Comparison of ENCODE assay signal across 21 cellular contexts in genomic region chr6:131982740-131983259, GRCh38. TPM values are rescaled to one million over a fixed set of nuclear protein-coding genes. Genes with fewer than 3 reads are reported as not detected.
DNase-seq lines count a peak whose midpoint lies in the region; ATAC-seq, FAIRE-seq and TF ChIP-seq lines count a peak whose summit lies in the region.
"Had no signal": no experiment of that assay in that cellular context is flagged by ENCODE, and none has a peak within 500 bp of the region (broad histone marks: within the 10 kb centered on the region; RNA-seq: fewer than 3 reads in every experiment).

No MANE protein-coding gene starts in this region.

- no peak overlapping the region for H2AFZ ChIP-seq in HepG2 (ENCODE audit: low read length)

- no peak for TF ChIP-seq CTCF in AG09319 (IDR thresholded peaks at IDR 0.05; ENCODE audit: low read depth, low read length)
- no peak for TF ChIP-seq CTCF in bronchial epithelial cell (IDR thresholded peaks at IDR 0.05; ENCODE audit: insufficient read depth, low read length, severe bottlenecking)
- TF ChIP-seq CTCF in HepG2 (CRISPR knock-in tag; IDR thresholded peaks at IDR 0.05): no peak

- TF ChIP-seq RAD21 in HepG2 (CRISPR knock-in tag; IDR thresholded peaks at IDR 0.05): no peak

- POLR2A ChIA-PET in HepG2 (lab: Yijun Ruan, JAX): interaction anchor here (3.3 to 13.1 kb wide), 4 partner anchors 24 to 45 kb away, joined by 19 to 400 read pairs (median 40); partner anchors contain the start of gene CCN2

- no peak overlapping the region for H3K27ac Mint-ChIP-seq in stimulated activated effector memory CD8-positive, alpha-beta T cell treated with anti-CD3 and anti-CD28 coated beads, Interleukin-12 subunit alpha, Interleukin-12 subunit beta, amount 100 ng/mL, for 72 hours
- H3K27ac Mint-ChIP-seq: activated naive CD4-positive, alpha-beta T cell treated with anti-CD3 and anti-CD28 coated beads, Interleukin-2, amount 50 U/mL, for 24 hours had no signal

- peaks cover 70% of the 10 kb centered on the region for H3K4me1 ChIP-seq in HepG2 (ENCODE audit: insufficient read depth, low read length)
- H3K4me1 ChIP-seq: SJCRH30, vagina had no signal

- no peak overlapping the region for H3K4me2 ChIP-seq in HepG2 (ENCODE audit: low read depth, low read length)

- no peak for FAIRE-seq in bronchial epithelial cell (lab: Jason Lieb, UNC)
- FAIRE-seq in HepG2 (lab: Jason Lieb, UNC): no peak
- FAIRE-seq: frontal cortex, GM18507 had no signal

- no peaks in the 10 kb centered on the region for H3K9me3 Mint-ChIP-seq in stimulated activated effector memory CD8-positive, alpha-beta T cell treated with anti-CD3 and anti-CD28 coated beads, Interleukin-12 subunit alpha, Interleukin-12 subunit beta, amount 100 ng/mL, for 72 hours
- H3K9me3 Mint-ChIP-seq: activated naive CD4-positive, alpha-beta T cell treated with anti-CD3 and anti-CD28 coated beads, Interleukin-2, amount 50 U/mL, for 24 hours had no signal

- TF ChIP-seq EP300 in HepG2 (IDR thresholded peaks at IDR 0.05; ENCODE audit: low read depth in 2 of 2, low read length in 2 of 2) (no peak), HepG2 (CRISPR knock-in tag; IDR thresholded peaks at IDR 0.05; ENCODE audit: borderline replicate concordance) (no peak)

- no peaks in the 10 kb centered on the region for H3K79me2 ChIP-seq in HepG2 (ENCODE audit: insufficient read depth, low read length)

- H3K36me3 ChIP-seq in bronchial epithelial cell (ENCODE audit: control insufficient read depth, insufficient read depth, low read length) (no peaks in the 10 kb centered on the region), HepG2 (replicated peaks in 1 of 2; ENCODE audit: control insufficient read depth in 1 of 2, insufficient read depth in 2 of 2, low read length in 2 of 2) (no peaks in the 10 kb centered on the region)
- H3K36me3 ChIP-seq: prostate gland, SJCRH30, vagina had no signal

- no peaks in the 10 kb centered on the region for H3K4me1 Mint-ChIP-seq in stimulated activated effector memory CD8-positive, alpha-beta T cell treated with anti-CD3 and anti-CD28 coated beads, Interleukin-12 subunit alpha, Interleukin-12 subunit beta, amount 100 ng/mL, for 72 hours
- H3K4me1 Mint-ChIP-seq: activated naive CD4-positive, alpha-beta T cell treated with anti-CD3 and anti-CD28 coated beads, Interleukin-2, amount 50 U/mL, for 24 hours had no signal

- no peaks in the 10 kb centered on the region for H3K9me3 ChIP-seq in HepG2 (ENCODE audit: low read length)
- H3K9me3 ChIP-seq: prostate gland, SJCRH30, vagina had no signal

- no peaks in the 10 kb centered on the region for H4K20me1 ChIP-seq in HepG2 (ENCODE audit: insufficient read depth, low read length)

- no peak overlapping the region for H3K9ac ChIP-seq in HepG2 (ENCODE audit: insufficient read depth, low read depth, low read length)

- H3K27ac ChIP-seq in HepG2 (ENCODE audit: extremely low read length, insufficient read depth, low read length): peak overlapping the region; percentile 98
- H3K27ac ChIP-seq: prostate gland, SJCRH30, vagina, VCaP had no signal

- DNase-seq in AG09319 (ENCODE audit: extremely low read depth, low read depth): peak; percentile 49
- peak; percentile 89 for DNase-seq in LHCN-M2 (ENCODE audit: low read depth)
- DNase-seq in bronchial epithelial cell (ENCODE audit: low read depth): peak; percentile 5
- no peak for DNase-seq in HepG2 (ENCODE audit: low spot score)
- no peak for DNase-seq in NCI-H2196 (lab: John Stamatoyannopoulos, UW; ENCODE audit: unreplicated experiment)
- DNase-seq in ureter (ENCODE audit: low spot score): no peak
- DNase-seq in stimulated activated effector memory CD8-positive, alpha-beta T cell treated with anti-CD3 and anti-CD28 coated beads, Interleukin-12 subunit alpha, Interleukin-12 subunit beta, amount 100 ng/mL, for 72 hours (ENCODE audit: low spot score in 2 of 2): no peak
- DNase-seq: C1 segment of cervical spinal cord; H7; islet precursor cell; NK-92 treated with Interleukin-12 subunit alpha and Interleukin-12 subunit beta, amount 100 ng/mL, for 24 hours; SJCRH30; stimulated activated CD4-positive, alpha-beta T cell treated with anti-CD3 and anti-CD28 coated beads, Interleukin-1b, Interleukin-23, amount 100 ng/mL, for 48 hours had no signal

- no TSS peak for BruUV-seq in HepG2 (replicated peaks; lab: Mats Ljungman, UMichigan)

- ATAC-seq in HepG2 (no peak), HG03342 (IDR thresholded peaks at IDR 0.05; ENCODE audit: unreplicated experiment) (no peak)
- no peak for ATAC-seq in stimulated activated effector memory CD8-positive, alpha-beta T cell treated with anti-CD3 and anti-CD28 coated beads, Interleukin-12 subunit alpha, Interleukin-12 subunit beta, amount 100 ng/mL, for 72 hours

- WGBS in HepG2 (ENCODE audit: low lambda C conversion rate): 93% methylated on average over 2 of the region's 2 CpGs

- no peaks in the 10 kb centered on the region for H3K27me3 ChIP-seq in bronchial epithelial cell (ENCODE audit: control insufficient read depth, insufficient read depth, low read length)
- H3K27me3 ChIP-seq in HepG2 (ENCODE audit: control insufficient read depth in 1 of 2, insufficient read depth in 2 of 2, low read length in 2 of 2): no peaks in the 10 kb centered on the region
- H3K27me3 ChIP-seq: SJCRH30, vagina had no signal

- H3K4me3 Mint-ChIP-seq in stimulated activated effector memory CD8-positive, alpha-beta T cell treated with anti-CD3 and anti-CD28 coated beads, Interleukin-12 subunit alpha, Interleukin-12 subunit beta, amount 100 ng/mL, for 72 hours: no peak overlapping the region
- H3K4me3 Mint-ChIP-seq: activated naive CD4-positive, alpha-beta T cell treated with anti-CD3 and anti-CD28 coated beads, Interleukin-2, amount 50 U/mL, for 24 hours had no signal

- in situ Hi-C loops in HepG2 (cut with HindIII; ENCODE audit: extremely low pct_ligation_motif_present, low pct_unique_long_range_greater_than_20kb): loop anchor here (5.0 kb wide), 1 partner anchor 40 kb away; no protein-coding TSS in a partner anchor

- intact Hi-C loops in HepG2 (cut with micrococcal nuclease; ENCODE audit: unreplicated experiment): no loop called here

- TF ChIP-seq POLR2A in HepG2 (IDR thresholded peaks at IDR 0.05; ENCODE audit: insufficient read depth in 1 of 2, low read depth in 2 of 2, low read length in 2 of 2): no peak

- H3K4me3 ChIP-seq in bronchial epithelial cell (ENCODE audit: low read depth, low read length): no peak overlapping the region
- H3K4me3 ChIP-seq in HepG2 (replicated peaks in 1 of 3; ENCODE audit: insufficient read depth in 1 of 3, low read depth in 2 of 3, low read length in 3 of 3): no peak overlapping the region
- H3K4me3 ChIP-seq: coronary artery, prostate gland, SJCRH30, vagina had no signal

- no peaks in the 10 kb centered on the region for H3K36me3 Mint-ChIP-seq in stimulated activated effector memory CD8-positive, alpha-beta T cell treated with anti-CD3 and anti-CD28 coated beads, Interleukin-12 subunit alpha, Interleukin-12 subunit beta, amount 100 ng/mL, for 72 hours
- H3K36me3 Mint-ChIP-seq: activated naive CD4-positive, alpha-beta T cell treated with anti-CD3 and anti-CD28 coated beads, Interleukin-2, amount 50 U/mL, for 24 hours had no signal

- CTCF ChIA-PET in HepG2 (lab: Yijun Ruan, JAX; ENCODE audit: low intra/inter-chr PET ratio, low total read pairs): no interaction called here

TF ChIP-seq in HepG2, 621 proteins besides CTCF, POLR2A, EP300 and RAD21 (continues in another document):
- TF ChIP-seq ZKSCAN8 (CRISPR knock-in tag; IDR thresholded peaks at IDR 0.05; ENCODE audit: borderline replicate concordance) (0 out of 2 replicates have a peak, but pooled peaks have one; percentile 19), NR3C1 (CRISPR knock-in tag; IDR thresholded peaks at IDR 0.05) (no peak), THAP8 (CRISPR knock-in tag; IDR thresholded peaks at IDR 0.05; ENCODE audit: borderline replicate concordance) (no peak), MAFF (IDR thresholded peaks at IDR 0.05; ENCODE audit: low read depth, low read length) (peak; percentile 98), ZNF431 (CRISPR knock-in tag; IDR thresholded peaks at IDR 0.05; ENCODE audit: borderline replicate concordance, low read depth) (no peak), ZBTB21 (CRISPR knock-in tag; IDR thresholded peaks at IDR 0.05) (no peak), KAT7 (CRISPR knock-in tag; IDR thresholded peaks at IDR 0.05; ENCODE audit: borderline replicate concordance) (0 out of 2 replicates have a peak, but pooled peaks have one; percentile 30)

RNA-seq across cellular contexts. Expression of gene CCN2, which starts 31.6 kb away (rescaled TPM):
- total RNA-seq in LHCN-M2 (2014; rRNA removed) (46.6 and 51.8 TPM in 2 replicates), bronchial epithelial cell (1.3 and 2.6 TPM in 2 replicates), HepG2 (2016; rRNA removed; fragmentation: Illumina TruSeq; extraction: Trizol) (29.6 and 34.7 TPM in 2 replicates), ureter (70.9 TPM)
- 261 TPM for polyA plus RNA-seq in LHCN-M2 (2012)
- total RNA-seq in HepG2 (2016; cell fraction: cytosol; rRNA removed; fragmentation: Illumina TruSeq; extraction: Trizol; ENCODE audit: low read depth): 7.2 and 7.8 TPM in 2 replicates
- total RNA-seq in HepG2 (2016; cell fraction: insoluble cytoplasmic fraction; rRNA removed; fragmentation: Illumina TruSeq; extraction: Trizol): 27.0 and 36.5 TPM in 2 replicates
- total RNA-seq in HepG2 (2016; cell fraction: membrane; rRNA removed; fragmentation: Illumina TruSeq; extraction: Trizol): 29.3 and 34.9 TPM in 2 replicates
- total RNA-seq in HepG2 (2016; cell fraction: nucleus; rRNA removed; fragmentation: Illumina TruSeq; extraction: Trizol): 91.2 and 104 TPM in 2 replicates
- 316 and 375 TPM in 2 replicates for polyA plus RNA-seq in HepG2 (2011; rRNA removed)
- polyA plus RNA-seq in HepG2 (2011; cell fraction: cytosol; rRNA removed): 191 and 283 TPM in 2 replicates
- 458 and 601 TPM in 2 replicates for polyA plus RNA-seq in HepG2 (2011; cell fraction: nucleus; rRNA removed)
- polyA plus RNA-seq in HepG2 (2012): 765 and 789 TPM in 2 replicates
- polyA plus RNA-seq in HepG2 (2016; cell fraction: cytosol; fragmentation: Illumina TruSeq; extraction: Trizol; ENCODE audit: low read depth): 7.8 and 8.0 TPM in 2 replicates
- polyA plus RNA-seq in HepG2 (2016; cell fraction: insoluble cytoplasmic fraction; fragmentation: Illumina TruSeq; extraction: Trizol; ENCODE audit: low read depth): 36.0 and 46.4 TPM in 2 replicates
- 18.5 and 20.3 TPM in 2 replicates for polyA plus RNA-seq in HepG2 (2016; cell fraction: membrane; fragmentation: Illumina TruSeq; extraction: Trizol; ENCODE audit: low read depth)
- 252 and 258 TPM in 2 replicates for polyA plus RNA-seq in HepG2 (2016; cell fraction: nucleus; fragmentation: Illumina TruSeq; extraction: Trizol; ENCODE audit: insufficient read depth, low read depth)
- 0.21 and 276 TPM in 2 replicates for polyA minus RNA-seq in HepG2 (2011; rRNA and poly(A)+ RNA removed; ENCODE audit: low replicate concordance)
- 404 and 475 TPM in 2 replicates for polyA minus RNA-seq in HepG2 (2011; cell fraction: cytosol; rRNA and poly(A)+ RNA removed)
- polyA minus RNA-seq in HepG2 (2011; cell fraction: nucleus; rRNA and poly(A)+ RNA removed): 171 and 228 TPM in 2 replicates

Comparison
In these comparisons a context has a peak if more than half of its experiments do, and no peak if none do; other contexts are left out.
1. DNase-seq: peak in AG09319 (single experiment), LHCN-M2 (single experiment) and bronchial epithelial cell (single experiment); none in HepG2 (single experiment), NCI-H2196 (single experiment), ureter (single experiment) and stimulated activated effector memory CD8-positive, alpha-beta T cell treated with anti-CD3 and anti-CD28 coated beads, Interleukin-12 subunit alpha, Interleukin-12 subunit beta, amount 100 ng/mL, for 72 hours (0 of 2).